Comparison of ENCODE assay signal across 1 cellular context in genomic region chr1:44645466-44646244, GRCh38.
TF ChIP-seq lines count a peak whose summit lies in the region.

No MANE protein-coding gene starts in this region.

TF ChIP-seq in HepG2, 621 proteins besides CTCF, POLR2A, EP300 and RAD21 (continued from another document):
- TF ChIP-seq RBFOX2 (IDR thresholded peaks at IDR 0.05; ENCODE audit: low read depth, low read length) (0 out of 2 replicates have a peak, but pooled peaks have one; percentile 31), AGO2 (optimal IDR thresholded peaks at IDR 0.05; ENCODE audit: low read depth, low read length) (peak; percentile 32)
